ENCODE assay signal across 8 cellular contexts in genomic region chr5:81194633-81195333, GRCh38. TPM values are rescaled to one million over a fixed set of nuclear protein-coding genes. Genes with fewer than 3 reads are reported as not detected.
DNase-seq lines count a peak whose midpoint lies in the region; ATAC-seq and TF ChIP-seq lines count a peak whose summit lies in the region.

No MANE protein-coding gene starts in this region.

- H3K36me3 ChIP-seq in naive thymus-derived CD4-positive, alpha-beta T cell (ENCODE audit: control insufficient read depth in 2 of 3, insufficient read depth in 3 of 3, low read length in 3 of 3), result no peaks in the 10 kb centered on the region

- TF ChIP-seq CTCF in CD4-positive, alpha-beta T cell (IDR thresholded peaks at IDR 0.05), result peak; percentile 94

- DNase-seq in CD4-positive, alpha-beta T cell, result peak; percentile 66 to 85 (median 76)
- DNase-seq in HT-29 (ENCODE audit: low spot score), result peak; percentile 88
- DNase-seq in OCI-M1 (lab: John Stamatoyannopoulos, UW), result peak; percentile 90
- DNase-seq in activated T-cell treated with anti-CD3 and anti-CD28 coated beads for 24 hours (ENCODE audit: low read depth), result peak; percentile 74
- peak; percentile 58 to 83 (median 74) for DNase-seq in naive thymus-derived CD4-positive, alpha-beta T cell
- peak; percentile 70 for DNase-seq in stimulated activated CD8-positive, alpha-beta memory T cell treated with anti-CD3 and anti-CD28 coated beads, Interleukin-7, amount 100 ng/mL, for 24 hours (ENCODE audit: low read depth)

- CTCF ChIA-PET in CD4-positive, alpha-beta T cell (lab: Charles Lee), result interaction anchor here (0.8 to 1.2 kb wide), 2 partner anchors 11 to 509 kb away, joined by 3 to 4 read pairs; no protein-coding TSS in a partner anchor
- CTCF ChIA-PET in naive thymus-derived CD4-positive, alpha-beta T cell (lab: Charles Lee), result interaction anchor here (0.6 to 1.8 kb wide), 6 partner anchors 12 to 571 kb away, joined by 3 to 7 read pairs (median 4); no protein-coding TSS in a partner anchor

- intact Hi-C loops in CD4-positive, alpha-beta T cell (cut with DNase I, micrococcal nuclease), result loop anchor here (1.0 to 10.0 kb wide), 4 partner anchors 260 to 710 kb away; partner anchors contain the start of gene FAM151B (in 1 of the 2)
- intact Hi-C loops in naive thymus-derived CD4-positive, alpha-beta T cell (cut with micrococcal nuclease), result loop anchor here (1.0 to 10.0 kb wide), 11 partner anchors 87 to 850 kb away; partner anchors contain the start of gene RASGRF2 (in 1 of the 2)

- peak overlapping the region; percentile 60 for H3K27ac Mint-ChIP-seq in CD4-positive, alpha-beta T cell
- H3K27ac Mint-ChIP-seq in naive thymus-derived CD4-positive, alpha-beta T cell, result peak overlapping the region in 7 of 9 donors; percentile 21 to 82 (median 68)

- ATAC-seq in CD4-positive, alpha-beta T cell (ENCODE audit: poor library complexity), result peak; percentile 99
- ATAC-seq in GM19463 (IDR thresholded peaks at IDR 0.05; ENCODE audit: unreplicated experiment) (peak; percentile 98), esophagus mucosa (peak; percentile 89)
- ATAC-seq in naive thymus-derived CD4-positive, alpha-beta T cell, result peak; percentile 98

- H3K36me3 Mint-ChIP-seq in CD4-positive, alpha-beta T cell (ENCODE audit: low read depth), result peaks cover 26% of the 10 kb centered on the region
- H3K36me3 Mint-ChIP-seq in naive thymus-derived CD4-positive, alpha-beta T cell, result peaks cover 0 to 10% (median 4%) of the 10 kb centered on the region in 5 donors

- no peaks in the 10 kb centered on the region for H3K27me3 Mint-ChIP-seq in CD4-positive, alpha-beta T cell
- no peaks in the 10 kb centered on the region for H3K27me3 Mint-ChIP-seq in naive thymus-derived CD4-positive, alpha-beta T cell

- H3K9me3 ChIP-seq in CD4-positive, alpha-beta T cell (ENCODE audit: control insufficient read depth, low read length), result no peaks in the 10 kb centered on the region
- no peaks in the 10 kb centered on the region for H3K9me3 ChIP-seq in naive thymus-derived CD4-positive, alpha-beta T cell (ENCODE audit: control insufficient read depth in 2 of 3, low read length in 3 of 3)

- no peak overlapping the region for H3K4me3 Mint-ChIP-seq in CD4-positive, alpha-beta T cell
- H3K4me3 Mint-ChIP-seq in naive thymus-derived CD4-positive, alpha-beta T cell, result peak overlapping the region in 8 of 10 donors; percentile 21 to 65 (median 47)

- no peaks in the 10 kb centered on the region for H3K9me3 Mint-ChIP-seq in CD4-positive, alpha-beta T cell
- no peaks in the 10 kb centered on the region for H3K9me3 Mint-ChIP-seq in naive thymus-derived CD4-positive, alpha-beta T cell

- peaks cover 0 to 6% of the 10 kb centered on the region in 2 donors for H3K4me1 ChIP-seq in naive thymus-derived CD4-positive, alpha-beta T cell (ENCODE audit: control insufficient read depth in 2 of 2, insufficient read depth in 2 of 2, low read length in 2 of 2)

- no peak overlapping the region for H3K27ac ChIP-seq in CD4-positive, alpha-beta T cell (ENCODE audit: low read depth, low read length)
- no peak overlapping the region for H3K27ac ChIP-seq in naive thymus-derived CD4-positive, alpha-beta T cell (ENCODE audit: low read depth, low read length)

- H3K4me3 ChIP-seq in naive thymus-derived CD4-positive, alpha-beta T cell (ENCODE audit: low read length), result no peak overlapping the region

- H3K4me1 Mint-ChIP-seq in CD4-positive, alpha-beta T cell (ENCODE audit: low read depth), result peaks cover 10% of the 10 kb centered on the region
- peaks cover 3 to 16% (median 9%) of the 10 kb centered on the region in 7 donors for H3K4me1 Mint-ChIP-seq in naive thymus-derived CD4-positive, alpha-beta T cell

- no peaks in the 10 kb centered on the region for H3K27me3 ChIP-seq in CD4-positive, alpha-beta T cell (ENCODE audit: control insufficient read depth, insufficient read depth, low read length)
- H3K27me3 ChIP-seq in naive thymus-derived CD4-positive, alpha-beta T cell (ENCODE audit: control insufficient read depth in 2 of 2, insufficient read depth in 2 of 2, low read length in 2 of 2), result no peaks in the 10 kb centered on the region

- POLR2A ChIA-PET in CD4-positive, alpha-beta T cell (lab: Charles Lee), result interaction anchor here (0.7 kb wide), 2 partner anchors 511 to 674 kb away, joined by 3 read pairs; no protein-coding TSS in a partner anchor
- POLR2A ChIA-PET in naive thymus-derived CD4-positive, alpha-beta T cell (lab: Charles Lee), result interaction anchor here (1.8 kb wide), 1 partner anchor 508 kb away, joined by 5 read pairs; no protein-coding TSS in a partner anchor

RNA-seq across cellular contexts. Expression of gene CKMT2, which starts 38.3 kb away (rescaled TPM):
- under 1 TPM; 0.17 to 0.27 TPM for total RNA-seq in CD4-positive, alpha-beta T cell
- 0.44 TPM in 1 of 2 replicates, not detected in the other for total RNA-seq in HT-29 (2014; rRNA removed; shearing (Covaris generic))
- 0.96 TPM for total RNA-seq in esophagus mucosa
- not detected for total RNA-seq in naive thymus-derived CD4-positive, alpha-beta T cell
- not detected for polyA plus RNA-seq in naive thymus-derived CD4-positive, alpha-beta T cell
